8 cellular contexts compared by ENCODE assay signal in the genomic region with DNA sequence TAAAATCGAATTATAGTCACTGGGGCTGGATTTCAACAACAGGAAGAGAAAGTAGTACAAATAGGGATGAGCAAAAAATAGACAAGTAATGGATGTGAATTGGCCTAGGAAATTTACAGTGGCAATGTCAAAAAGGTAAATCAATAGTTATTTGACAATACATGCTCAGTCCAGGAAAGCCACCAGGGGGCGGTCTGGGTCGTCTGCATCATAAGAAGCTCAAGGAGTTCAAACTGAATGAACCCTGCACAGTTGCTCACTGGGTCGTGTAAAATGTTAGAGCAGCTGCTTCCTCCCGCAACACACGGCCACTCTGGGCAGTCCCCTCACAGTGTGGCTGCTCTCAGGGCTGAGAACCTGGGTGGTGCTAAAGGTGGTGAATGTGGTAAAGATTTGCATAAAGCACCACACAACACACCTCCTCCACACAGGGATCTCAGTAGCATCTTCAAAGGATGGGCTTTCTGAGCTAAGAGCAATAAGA.
DNase-seq lines count a peak whose midpoint lies in the region; ATAC-seq and TF ChIP-seq lines count a peak whose summit lies in the region.

No MANE protein-coding gene starts in this region.

- peak; percentile 66 for DNase-seq in ACHN
- DNase-seq in NCI-H1930 (lab: John Stamatoyannopoulos, UW), result peak; percentile 9 to 37
- peak; percentile 79 for DNase-seq in activated B cell treated with CpG ODN at 0.5 μM for 24 hours
- peak; percentile 59 for DNase-seq in cerebellar cortex (ENCODE audit: low spot score)
- DNase-seq in right lobe of liver, result peak; percentile 60 to 68 (median 62)
- peak; percentile 46 to 67 for DNase-seq in stimulated activated CD8-positive, alpha-beta memory T cell treated with anti-CD3 and anti-CD28 coated beads, Interleukin-2, amount 100 ng/mL, for 48 hours (ENCODE audit: low read depth in 2 of 2)

- whole genome bisulfite sequencing in right lobe of liver (ENCODE audit: insufficient coverage, low coverage, low lambda C conversion rate, missing lambda C conversion rate), result 0% methylated on average over 1 of the region's 6 CpGs

- intact Hi-C loops in activated B cell treated with CpG ODN at 0.5 μM for 24 hours (cut with micrococcal nuclease), result loop anchor here (1.0 to 5.0 kb wide), 9 partner anchors 9 to 460 kb away; a partner anchor contains a TSS
- intact Hi-C loops in right lobe of liver (cut with DNase I), result no loop called here

- CTCF ChIA-PET in activated B cell treated with CpG ODN at 0.5 μM for 24 hours (lab: Charles Lee), result interaction anchor here (0.6 to 4.8 kb wide), 33 partner anchors 8 to 513 kb away, joined by 3 to 36 read pairs (median 5); a partner anchor contains a TSS

- no peaks in the 10 kb centered on the region for H3K36me3 Mint-ChIP-seq in activated B cell treated with CpG ODN at 0.5 μM for 24 hours (ENCODE audit: low read depth)

- ATAC-seq in GM18498 (IDR thresholded peaks at IDR 0.05; ENCODE audit: unreplicated experiment) (peak; percentile 93), HG02884 (IDR thresholded peaks at IDR 0.05; ENCODE audit: unreplicated experiment) (peak; percentile 85), activated B cell treated with CpG ODN at 0.5 μM for 24 hours (ENCODE audit: low read depth) (peak; percentile 99), right lobe of liver (peak; percentile 61 to 76 (median 69))

- no peaks in the 10 kb centered on the region for H3K4me1 ChIP-seq in right lobe of liver

- H3K36me3 ChIP-seq in right lobe of liver, result no peaks in the 10 kb centered on the region

- H3K4me1 Mint-ChIP-seq in activated B cell treated with CpG ODN at 0.5 μM for 24 hours, result peaks cover 76% of the 10 kb centered on the region

- no peak overlapping the region for H3K4me3 ChIP-seq in right lobe of liver

- H3K27me3 Mint-ChIP-seq in activated B cell treated with CpG ODN at 0.5 μM for 24 hours, result no peaks in the 10 kb centered on the region

- peak overlapping the region; percentile 70 for H3K27ac Mint-ChIP-seq in activated B cell treated with CpG ODN at 0.5 μM for 24 hours

- in situ Hi-C loops in ACHN (cut with HindIII; ENCODE audit: low pct_ligation_motif_present, low pct_unique_long_range_greater_than_20kb, low sequenced_read_pairs), result no loop called here

- H3K4me3 Mint-ChIP-seq in activated B cell treated with CpG ODN at 0.5 μM for 24 hours, result peak overlapping the region; percentile 62

- peak; percentile 62 for TF ChIP-seq CTCF in activated B cell treated with CpG ODN at 0.5 μM for 24 hours (IDR thresholded peaks at IDR 0.05)
- peak; percentile 36 to 84 (median 76) for TF ChIP-seq CTCF in right lobe of liver (IDR thresholded peaks at IDR 0.05)

- POLR2A ChIA-PET in activated B cell treated with CpG ODN at 0.5 μM for 24 hours (lab: Charles Lee), result interaction anchor here (0.6 to 2.2 kb wide), 19 partner anchors 9 to 513 kb away, joined by 3 to 16 read pairs (median 5); a partner anchor contains a TSS

- H3K9me3 Mint-ChIP-seq in activated B cell treated with CpG ODN at 0.5 μM for 24 hours, result no peaks in the 10 kb centered on the region

- H3K27ac ChIP-seq in right lobe of liver, result no peak overlapping the region

- no peaks in the 10 kb centered on the region for H3K9me3 ChIP-seq in right lobe of liver

- H3K27me3 ChIP-seq in right lobe of liver, result no peaks in the 10 kb centered on the region

- no peak for TF ChIP-seq POLR2A in right lobe of liver (IDR thresholded peaks at IDR 0.05)

Comparison
In these comparisons a context has a peak if more than half of its experiments do, and no peak if none do; other contexts are left out.
1. DNase-seq: peak in every context shown above with its lines; median percentile 79 in activated B cell treated with CpG ODN at 0.5 μM for 24 hours; 66 in ACHN; 62 in right lobe of liver; 59 in cerebellar cortex; 56 in stimulated activated CD8-positive, alpha-beta memory T cell treated with anti-CD3 and anti-CD28 coated beads, Interleukin-2, amount 100 ng/mL, for 48 hours; 23 in NCI-H1930.